ENCODE assay signal across 18 cellular contexts in the genomic region with DNA sequence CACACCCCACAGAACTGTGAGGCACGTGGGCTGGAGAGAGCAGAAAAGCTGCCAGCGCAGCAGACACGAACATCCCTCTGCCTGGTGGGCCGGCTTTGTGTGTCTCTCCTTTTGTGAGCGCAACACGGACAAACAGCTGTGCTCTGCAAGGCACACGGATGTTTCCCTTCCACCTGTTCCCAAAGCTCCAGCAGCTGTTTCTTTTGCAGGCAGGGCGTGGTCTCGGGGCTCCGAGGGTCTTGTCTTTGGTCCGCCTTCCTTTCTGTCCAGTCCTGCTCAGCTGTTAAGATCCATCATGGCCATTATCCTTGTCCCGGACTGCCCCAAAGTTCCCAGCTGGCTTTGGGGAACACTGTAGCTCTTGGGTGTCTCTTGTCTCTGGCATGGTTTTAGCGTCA. TPM values are rescaled to one million over a fixed set of nuclear protein-coding genes. Genes with fewer than 3 reads are reported as not detected.
DNase-seq lines count a peak whose midpoint lies in the region; ATAC-seq, FAIRE-seq and TF ChIP-seq lines count a peak whose summit lies in the region.
"Had no signal": no experiment of that assay in that cellular context is flagged by ENCODE, and none has a peak within 500 bp of the region (broad histone marks: within the 10 kb centered on the region; RNA-seq: fewer than 3 reads in every experiment).

No MANE protein-coding gene starts in this region.

- DNase-seq in HepG2 (ENCODE audit: low spot score) (no peak), right lobe of liver (no peak), glutamatergic neuron (no peak), nephron progenitor cell (no peak), C1 segment of cervical spinal cord (lab: John Stamatoyannopoulos, UW) (no peak), NCI-H2227 treated with DMSO at 0.1 percent for 48 hours (lab: John Stamatoyannopoulos, UW) (no peak), hippocampal formation (lab: John Stamatoyannopoulos, UW) (no peak)
- DNase-seq: CD4-positive, alpha-beta memory T cell; DMS153; DND-41; GDM1 had no signal

- H3K27ac Mint-ChIP-seq in glutamatergic neuron (ENCODE audit: unreplicated experiment) (peak overlapping the region; percentile 77), nephron progenitor cell (peak overlapping the region; percentile 24)
- H3K27ac Mint-ChIP-seq: B cell had no signal

- CTCF ChIA-PET in HepG2 (lab: Yijun Ruan, JAX; ENCODE audit: low intra/inter-chr PET ratio, low total read pairs): no interaction called here

- no TSS peak for BruUV-seq in HepG2 (replicated peaks; lab: Mats Ljungman, UMichigan)

- H3K36me3 ChIP-seq in HepG2 (replicated peaks in 1 of 2; ENCODE audit: control insufficient read depth in 1 of 2, insufficient read depth in 2 of 2, low read length in 2 of 2): peaks cover 3 to 14% of the 10 kb centered on the region in 2 experiments; a peak in 3 of 5 replicates
- H3K36me3 ChIP-seq in right lobe of liver: peaks cover 0 to 6% (median 0%) of the 10 kb centered on the region in 4 donors
- H3K36me3 ChIP-seq in skeletal muscle satellite cell (ENCODE audit: insufficient read depth, low read length): no peaks in the 10 kb centered on the region

- no peak for TF ChIP-seq RAD21 in HepG2 (CRISPR knock-in tag; IDR thresholded peaks at IDR 0.05)

- no peaks in the 10 kb centered on the region for H3K27me3 ChIP-seq in HepG2 (ENCODE audit: control insufficient read depth in 1 of 2, insufficient read depth in 2 of 2, low read length in 2 of 2)
- no peaks in the 10 kb centered on the region for H3K27me3 ChIP-seq in right lobe of liver
- no peaks in the 10 kb centered on the region for H3K27me3 ChIP-seq in skeletal muscle satellite cell (ENCODE audit: control insufficient read depth, insufficient read depth, low read length)

- no peak for TF ChIP-seq EP300 in HepG2 (IDR thresholded peaks at IDR 0.05; ENCODE audit: low read depth in 2 of 2, low read length in 2 of 2)
- no peak for TF ChIP-seq EP300 in HepG2 (CRISPR knock-in tag; IDR thresholded peaks at IDR 0.05; ENCODE audit: borderline replicate concordance)

- H3K9me3 Mint-ChIP-seq in glutamatergic neuron (ENCODE audit: unreplicated experiment) (peaks cover 10% of the 10 kb centered on the region), nephron progenitor cell (no peaks in the 10 kb centered on the region)

- H3K4me1 Mint-ChIP-seq in glutamatergic neuron (ENCODE audit: low read depth, unreplicated experiment) (peaks cover 28% of the 10 kb centered on the region), nephron progenitor cell (peaks cover 51% of the 10 kb centered on the region)

- FAIRE-seq in HepG2 (lab: Jason Lieb, UNC): no peak
- FAIRE-seq: A204.1, D721Med, H1 had no signal

- no peak for TF ChIP-seq CTCF in HepG2 (CRISPR knock-in tag; IDR thresholded peaks at IDR 0.05)
- no peak for TF ChIP-seq CTCF in right lobe of liver (IDR thresholded peaks at IDR 0.05)
- no peak for TF ChIP-seq CTCF in glutamatergic neuron (IDR thresholded peaks at IDR 0.05; ENCODE audit: partially characterized antibody, unreplicated experiment)
- TF ChIP-seq CTCF in nephron progenitor cell (IDR thresholded peaks at IDR 0.05): no peak

- H3K4me3 ChIP-seq in HepG2 (replicated peaks in 1 of 3; ENCODE audit: insufficient read depth in 1 of 3, low read depth in 2 of 3, low read length in 3 of 3) (no peak overlapping the region; a peak in 1 of 6 replicates), right lobe of liver (no peak overlapping the region), skeletal muscle satellite cell (ENCODE audit: low read length) (no peak overlapping the region)
- H3K4me3 ChIP-seq: HAP-1 had no signal

- H3K9ac ChIP-seq in HepG2 (ENCODE audit: insufficient read depth, low read depth, low read length) (no peak overlapping the region), skeletal muscle satellite cell (ENCODE audit: low read depth, low read length) (no peak overlapping the region)

- TF ChIP-seq POLR2A in HepG2 (IDR thresholded peaks at IDR 0.05; ENCODE audit: insufficient read depth in 1 of 2, low read depth in 2 of 2, low read length in 2 of 2) (no peak), right lobe of liver (IDR thresholded peaks at IDR 0.05) (no peak)

- 94% methylated on average over 12 of the region's 13 CpGs for WGBS in HepG2 (ENCODE audit: low lambda C conversion rate)
- WGBS in right lobe of liver (ENCODE audit: insufficient coverage, low coverage, low lambda C conversion rate, missing lambda C conversion rate): 100% methylated on average over 2 of the region's 13 CpGs

- H3K4me1 ChIP-seq in HepG2 (ENCODE audit: insufficient read depth, low read length): peaks cover 57% of the 10 kb centered on the region
- H3K4me1 ChIP-seq in right lobe of liver: peaks cover 0 to 32% (median 1%) of the 10 kb centered on the region in 4 donors
- H3K4me1 ChIP-seq in skeletal muscle satellite cell (ENCODE audit: control insufficient read depth, insufficient read depth, low read length): peaks cover 16% of the 10 kb centered on the region
- H3K4me1 ChIP-seq: HAP-1 had no signal

- POLR2A ChIA-PET in HepG2 (lab: Yijun Ruan, JAX): no interaction called here

- H3K27ac ChIP-seq in HepG2 (ENCODE audit: extremely low read length, insufficient read depth, low read length) (peak overlapping the region; percentile 58), right lobe of liver (peak overlapping the region in 1 of 3 donors; percentile 57)
- H3K27ac ChIP-seq: C4-2B had no signal

- no peak overlapping the region for H3K4me2 ChIP-seq in HepG2 (ENCODE audit: low read depth, low read length)
- peak overlapping the region; percentile 22 for H3K4me2 ChIP-seq in skeletal muscle satellite cell (ENCODE audit: low read length)

- no peak for ATAC-seq in HepG2
- no peak for ATAC-seq in right lobe of liver

- H4K20me1 ChIP-seq in HepG2 (ENCODE audit: insufficient read depth, low read length): no peaks in the 10 kb centered on the region

- H3K36me3 Mint-ChIP-seq in glutamatergic neuron (ENCODE audit: unreplicated experiment) (no peaks in the 10 kb centered on the region), nephron progenitor cell (ENCODE audit: low read depth) (peaks cover 48% of the 10 kb centered on the region)

- no peaks in the 10 kb centered on the region for H3K9me3 ChIP-seq in HepG2 (ENCODE audit: low read length)
- H3K9me3 ChIP-seq in right lobe of liver: no peaks in the 10 kb centered on the region
- H3K9me3 ChIP-seq in skeletal muscle satellite cell (replicated peaks; ENCODE audit: low read length): no peaks in the 10 kb centered on the region
- H3K9me3 ChIP-seq: HAP-1 had no signal

- H3K27me3 Mint-ChIP-seq in glutamatergic neuron (ENCODE audit: unreplicated experiment) (no peaks in the 10 kb centered on the region), nephron progenitor cell (ENCODE audit: low read depth, poor library complexity) (peaks cover 7% of the 10 kb centered on the region)
- H3K27me3 Mint-ChIP-seq: B cell; CD4-positive, alpha-beta memory T cell had no signal

- H3K4me3 Mint-ChIP-seq in glutamatergic neuron (ENCODE audit: unreplicated experiment) (no peak overlapping the region), nephron progenitor cell (no peak overlapping the region)
- H3K4me3 Mint-ChIP-seq: B cell; CD4-positive, alpha-beta memory T cell had no signal

- no peak overlapping the region for H2AFZ ChIP-seq in HepG2 (ENCODE audit: low read length)

- intact Hi-C loops in HepG2 (cut with micrococcal nuclease; ENCODE audit: unreplicated experiment) (loop anchor here (2.0 kb wide), 1 partner anchor 19 kb away; no protein-coding TSS in a partner anchor), right lobe of liver (cut with DNase I) (no loop called here)

- in situ Hi-C loops in HepG2 (cut with HindIII; ENCODE audit: extremely low pct_ligation_motif_present, low pct_unique_long_range_greater_than_20kb): loop anchor here (10.0 to 25.0 kb wide), 2 partner anchors 439 to 567 kb away; a partner anchor contains a TSS

- no peaks in the 10 kb centered on the region for H3K79me2 ChIP-seq in HepG2 (ENCODE audit: insufficient read depth, low read length)

RNA-seq across cellular contexts. Expression of a gene that starts 32.7 kb away (rescaled TPM):
- total RNA-seq in HepG2 (2016; rRNA removed; fragmentation: Illumina TruSeq; extraction: Trizol) (0.14 and 0.46 TPM in 2 replicates), right lobe of liver (1 to 10 TPM; 1.7 to 3.1 (median 2.6) TPM), glutamatergic neuron (ENCODE audit: unreplicated experiment) (11.6 TPM)
- 0.26 and 0.51 TPM in 2 replicates for total RNA-seq in HepG2 (2016; cell fraction: cytosol; rRNA removed; fragmentation: Illumina TruSeq; extraction: Trizol; ENCODE audit: low read depth)
- 0.45 and 0.63 TPM in 2 replicates for total RNA-seq in HepG2 (2016; cell fraction: insoluble cytoplasmic fraction; rRNA removed; fragmentation: Illumina TruSeq; extraction: Trizol)
- total RNA-seq in HepG2 (2016; cell fraction: membrane; rRNA removed; fragmentation: Illumina TruSeq; extraction: Trizol): 0.46 and 0.55 TPM in 2 replicates
- not detected in 2 replicates for total RNA-seq in HepG2 (2016; cell fraction: nucleus; rRNA removed; fragmentation: Illumina TruSeq; extraction: Trizol)
- 1.3 and 1.7 TPM in 2 replicates for polyA plus RNA-seq in HepG2 (2011; rRNA removed)
- 1.7 and 2.3 TPM in 2 replicates for polyA plus RNA-seq in HepG2 (2011; cell fraction: cytosol; rRNA removed)
- polyA plus RNA-seq in HepG2 (2011; cell fraction: nucleus; rRNA removed): 4.6 and 5.0 TPM in 2 replicates
- polyA plus RNA-seq in HepG2 (2012): 1.0 and 1.2 TPM in 2 replicates
- 0.41 and 0.54 TPM in 2 replicates for polyA plus RNA-seq in HepG2 (2016; cell fraction: cytosol; fragmentation: Illumina TruSeq; extraction: Trizol; ENCODE audit: low read depth)
- polyA plus RNA-seq in HepG2 (2016; cell fraction: insoluble cytoplasmic fraction; fragmentation: Illumina TruSeq; extraction: Trizol; ENCODE audit: low read depth): 0.63 and 0.64 TPM in 2 replicates
- 0.58 and 0.90 TPM in 2 replicates for polyA plus RNA-seq in HepG2 (2016; cell fraction: membrane; fragmentation: Illumina TruSeq; extraction: Trizol; ENCODE audit: low read depth)
- 0.46 and 1.1 TPM in 2 replicates for polyA plus RNA-seq in HepG2 (2016; cell fraction: nucleus; fragmentation: Illumina TruSeq; extraction: Trizol; ENCODE audit: insufficient read depth, low read depth)
- 1.5 and 3.3 TPM in 2 replicates for polyA minus RNA-seq in HepG2 (2011; rRNA and poly(A)+ RNA removed; ENCODE audit: low replicate concordance)
- 1.3 and 2.5 TPM in 2 replicates for polyA minus RNA-seq in HepG2 (2011; cell fraction: cytosol; rRNA and poly(A)+ RNA removed)
- 0.90 and 1.6 TPM in 2 replicates for polyA minus RNA-seq in HepG2 (2011; cell fraction: nucleus; rRNA and poly(A)+ RNA removed)
- total RNA-seq in skeletal muscle satellite cell (2012; rRNA removed): 1.5 and 2.0 TPM in 2 replicates
